Comparison of ENCODE assay signal across 18 cellular contexts in genomic region chr17:8212312-8213180, GRCh38. TPM values are rescaled to one million over a fixed set of nuclear protein-coding genes. Genes with fewer than 3 reads are reported as not detected.
DNase-seq lines count a peak whose midpoint lies in the region; ATAC-seq, FAIRE-seq and TF ChIP-seq lines count a peak whose summit lies in the region.
"Had no signal": no experiment of that assay in that cellular context is flagged by ENCODE, and none has a peak within 500 bp of the region (broad histone marks: within the 10 kb centered on the region; RNA-seq: fewer than 3 reads in every experiment).

No MANE protein-coding gene starts in this region.

- intact Hi-C loops in HepG2 (cut with micrococcal nuclease; ENCODE audit: unreplicated experiment) (no loop called here), left cardiac atrium (cut with DNase I) (no loop called here)

- TF ChIP-seq POLR2A in HepG2 (IDR thresholded peaks at IDR 0.05; ENCODE audit: insufficient read depth in 1 of 2, low read depth in 2 of 2, low read length in 2 of 2): no peak

- CTCF ChIA-PET in HEK293 (lab: Yijun Ruan, JAX): interaction anchor here (0.5 to 2.4 kb wide), 3 partner anchors 8 to 75 kb away, joined by 3 to 10 read pairs (median 10); no protein-coding TSS in a partner anchor
- CTCF ChIA-PET in HepG2 (lab: Yijun Ruan, JAX; ENCODE audit: low intra/inter-chr PET ratio, low total read pairs): no interaction called here

- peak; percentile 98 for FAIRE-seq in HepG2 (lab: Jason Lieb, UNC)

- TF ChIP-seq EP300 in HepG2 (IDR thresholded peaks at IDR 0.05; ENCODE audit: low read depth in 2 of 2, low read length in 2 of 2): peak in 1 of 2 experiments; percentile 59; a peak in 2 of 4 replicates
- TF ChIP-seq EP300 in HepG2 (CRISPR knock-in tag; IDR thresholded peaks at IDR 0.05; ENCODE audit: borderline replicate concordance): no peak; the same call in 1 of the 2 replicates

- POLR2A ChIA-PET in HEK293 (lab: Yijun Ruan, JAX) (interaction anchor here (0.6 to 16.4 kb wide), 3 partner anchors 10 to 22 kb away, joined by 3 to 394 read pairs (median 218); partner anchors contain the start of gene BORCS6), HepG2 (lab: Yijun Ruan, JAX) (interaction anchor here (0.7 to 6.5 kb wide), 12 partner anchors 10 to 83 kb away, joined by 3 to 105 read pairs (median 6); partner anchors contain the start of genes BORCS6, CTC1, RANGRF and SLC25A35)

- no peak overlapping the region for H3K4me3 ChIP-seq in HEK293 (ENCODE audit: low read depth, low read length)
- peak overlapping the region; percentile 71 to 87 (median 75); a peak in 5 of 6 replicates for H3K4me3 ChIP-seq in HepG2 (replicated peaks in 1 of 3; ENCODE audit: insufficient read depth in 1 of 3, low read depth in 2 of 3, low read length in 3 of 3)
- H3K4me3 ChIP-seq: BLaER1 treated with 17β-estradiol and CSF1 and Interleukin-3, amounts not matched to agents 10 nM and 100 nM; body of pancreas; right atrium auricular region had no signal

- DNase-seq in RKO (ENCODE audit: low spot score) (peak; percentile 32), HepG2 (ENCODE audit: low spot score) (peak; percentile 91), left cardiac atrium (no peak)
- DNase-seq: activated CD4-positive, alpha-beta T cell treated with anti-CD3 and anti-CD28 coated beads, Interleukin-2, amount 10 ng/mL, durations not matched to agents 24 days and 14 days; activated naive CD4-positive, alpha-beta T cell treated with anti-CD3 and anti-CD28 coated beads, Interleukin-2, amount 50 U/mL, for 16 hours; body of pancreas; DMS153; glutamatergic neuron; KG1; SIG-M5; stimulated activated CD4-positive, alpha-beta T cell treated with anti-CD3 and anti-CD28 coated beads, Interleukin-1b, Interleukin-23, amount 100 ng/mL, for 48 hours; T1000 had no signal

- peak overlapping the region; percentile 87 for H3K4me2 ChIP-seq in HepG2 (ENCODE audit: low read depth, low read length)

- WGBS in HepG2 (ENCODE audit: low lambda C conversion rate): 5% methylated on average over 14 of the region's 14 CpGs

- no TSS peak for BruUV-seq in HepG2 (replicated peaks; lab: Mats Ljungman, UMichigan)

- TF ChIP-seq CTCF in HEK293 (tag by site-specific recombination; IDR thresholded peaks at IDR 0.05): no peak
- TF ChIP-seq CTCF in HepG2 (CRISPR knock-in tag; IDR thresholded peaks at IDR 0.05): 0 out of 2 replicates have a peak, but pooled peaks have one; percentile 5

- H3K36me3 ChIP-seq in HEK293 (ENCODE audit: control insufficient read depth in 2 of 2, insufficient read depth in 1 of 2, low read length in 2 of 2) (peaks cover 9 to 17% of the 10 kb centered on the region in 2 experiments), HepG2 (replicated peaks in 1 of 2; ENCODE audit: control insufficient read depth in 1 of 2, insufficient read depth in 2 of 2, low read length in 2 of 2) (peaks cover 0 to 4% of the 10 kb centered on the region in 2 experiments; a peak in 1 of 5 replicates)
- H3K36me3 ChIP-seq: right atrium auricular region had no signal

- H3K27ac ChIP-seq in HEK293 (ENCODE audit: extremely low read depth, low read depth, low read length) (no peak overlapping the region), HepG2 (ENCODE audit: extremely low read length, insufficient read depth, low read length) (peak overlapping the region; percentile 91)
- H3K27ac ChIP-seq: BLaER1 treated with 17β-estradiol and CSF1 and Interleukin-3, amounts not matched to agents 10 nM and 100 nM; body of pancreas; epithelial cell of prostate; right atrium auricular region had no signal

- H2AFZ ChIP-seq in HepG2 (ENCODE audit: low read length): peak overlapping the region; percentile 13

- ATAC-seq in HepG2 (peak; percentile 71), HG02852 (IDR thresholded peaks at IDR 0.05; ENCODE audit: unreplicated experiment) (no peak), left cardiac atrium (no peak)
- ATAC-seq: body of pancreas had no signal

- in situ Hi-C loops in HepG2 (cut with HindIII; ENCODE audit: extremely low pct_ligation_motif_present, low pct_unique_long_range_greater_than_20kb): no loop called here

- H3K4me1 ChIP-seq in HEK293 (ENCODE audit: control insufficient read depth, insufficient read depth, low read length) (peaks cover 8% of the 10 kb centered on the region), HepG2 (ENCODE audit: insufficient read depth, low read length) (peaks cover 45% of the 10 kb centered on the region)

- H3K27me3 ChIP-seq in HepG2 (ENCODE audit: control insufficient read depth in 1 of 2, insufficient read depth in 2 of 2, low read length in 2 of 2): no peaks in the 10 kb centered on the region; a peak in 1 of 5 replicates
- H3K27me3 ChIP-seq: BLaER1 treated with 17β-estradiol and CSF1 and Interleukin-3, amounts not matched to agents 10 nM and 100 nM; body of pancreas; right atrium auricular region had no signal

- peaks cover 23% of the 10 kb centered on the region for H3K79me2 ChIP-seq in HepG2 (ENCODE audit: insufficient read depth, low read length)

- TF ChIP-seq RAD21 in HepG2 (CRISPR knock-in tag; IDR thresholded peaks at IDR 0.05): no peak

- no peaks in the 10 kb centered on the region for H4K20me1 ChIP-seq in HepG2 (ENCODE audit: insufficient read depth, low read length)

- H3K9me3 ChIP-seq in HEK293 (ENCODE audit: control insufficient read depth, insufficient read depth, low read depth, low read length): no peaks in the 10 kb centered on the region
- H3K9me3 ChIP-seq in HepG2 (ENCODE audit: low read length): no peaks in the 10 kb centered on the region
- H3K9me3 ChIP-seq: BLaER1 treated with 17β-estradiol and CSF1 and Interleukin-3, amounts not matched to agents 10 nM and 100 nM; body of pancreas; right atrium auricular region had no signal

- H3K9ac ChIP-seq in HepG2 (ENCODE audit: insufficient read depth, low read depth, low read length): peak overlapping the region; percentile 87
- H3K9ac ChIP-seq: BLaER1 treated with 17β-estradiol and CSF1 and Interleukin-3, amounts not matched to agents 10 nM and 100 nM had no signal

RNA-seq across cellular contexts. Expression of gene AURKB, which starts 2.2 kb away (rescaled TPM):
- total RNA-seq in HepG2 (2016; rRNA removed; fragmentation: Illumina TruSeq; extraction: Trizol) (67.7 and 75.3 TPM in 2 replicates), left cardiac atrium (1 to 10 TPM; 1.4 to 1.5 TPM)
- 35.3 and 36.5 TPM in 2 replicates for total RNA-seq in HepG2 (2016; cell fraction: cytosol; rRNA removed; fragmentation: Illumina TruSeq; extraction: Trizol; ENCODE audit: low read depth)
- total RNA-seq in HepG2 (2016; cell fraction: insoluble cytoplasmic fraction; rRNA removed; fragmentation: Illumina TruSeq; extraction: Trizol): 56.7 and 73.3 TPM in 2 replicates
- 32.1 and 37.8 TPM in 2 replicates for total RNA-seq in HepG2 (2016; cell fraction: membrane; rRNA removed; fragmentation: Illumina TruSeq; extraction: Trizol)
- total RNA-seq in HepG2 (2016; cell fraction: nucleus; rRNA removed; fragmentation: Illumina TruSeq; extraction: Trizol): 41.9 and 49.2 TPM in 2 replicates
- polyA plus RNA-seq in HepG2 (2011; rRNA removed): 21.8 and 29.5 TPM in 2 replicates
- polyA plus RNA-seq in HepG2 (2011; cell fraction: cytosol; rRNA removed): 13.9 and 23.3 TPM in 2 replicates
- 85.7 and 130 TPM in 2 replicates for polyA plus RNA-seq in HepG2 (2011; cell fraction: nucleus; rRNA removed)
- polyA plus RNA-seq in HepG2 (2012): 28.3 and 50.5 TPM in 2 replicates
- polyA plus RNA-seq in HepG2 (2016; cell fraction: cytosol; fragmentation: Illumina TruSeq; extraction: Trizol; ENCODE audit: low read depth): 34.3 and 37.3 TPM in 2 replicates
- 64.2 and 89.6 TPM in 2 replicates for polyA plus RNA-seq in HepG2 (2016; cell fraction: insoluble cytoplasmic fraction; fragmentation: Illumina TruSeq; extraction: Trizol; ENCODE audit: low read depth)
- polyA plus RNA-seq in HepG2 (2016; cell fraction: membrane; fragmentation: Illumina TruSeq; extraction: Trizol; ENCODE audit: low read depth): 33.8 and 35.0 TPM in 2 replicates
- 113 and 123 TPM in 2 replicates for polyA plus RNA-seq in HepG2 (2016; cell fraction: nucleus; fragmentation: Illumina TruSeq; extraction: Trizol; ENCODE audit: insufficient read depth, low read depth)
- 58.9 and 154 TPM in 2 replicates for polyA minus RNA-seq in HepG2 (2011; rRNA and poly(A)+ RNA removed; ENCODE audit: low replicate concordance)
- 9.3 and 12.4 TPM in 2 replicates for polyA minus RNA-seq in HepG2 (2011; cell fraction: cytosol; rRNA and poly(A)+ RNA removed)
- polyA minus RNA-seq in HepG2 (2011; cell fraction: nucleus; rRNA and poly(A)+ RNA removed): 39.9 and 62.1 TPM in 2 replicates
- total RNA-seq: body of pancreas, mesenteric fat pad had no signal

RNA-seq across cellular contexts. Expression of gene BORCS6, which starts 22.6 kb away (rescaled TPM):
- total RNA-seq in HepG2 (2016; rRNA removed; fragmentation: Illumina TruSeq; extraction: Trizol): 5.1 and 5.3 TPM in 2 replicates
- total RNA-seq in HepG2 (2016; cell fraction: cytosol; rRNA removed; fragmentation: Illumina TruSeq; extraction: Trizol; ENCODE audit: low read depth): 1.3 and 1.4 TPM in 2 replicates
- 4.3 and 5.3 TPM in 2 replicates for total RNA-seq in HepG2 (2016; cell fraction: insoluble cytoplasmic fraction; rRNA removed; fragmentation: Illumina TruSeq; extraction: Trizol)
- total RNA-seq in HepG2 (2016; cell fraction: membrane; rRNA removed; fragmentation: Illumina TruSeq; extraction: Trizol): 3.0 and 3.2 TPM in 2 replicates
- total RNA-seq in HepG2 (2016; cell fraction: nucleus; rRNA removed; fragmentation: Illumina TruSeq; extraction: Trizol): 2.1 and 2.4 TPM in 2 replicates
- polyA plus RNA-seq in HepG2 (2011; rRNA removed): 2.0 and 3.2 TPM in 2 replicates
- polyA plus RNA-seq in HepG2 (2011; cell fraction: cytosol; rRNA removed): 3.3 and 3.8 TPM in 2 replicates
- 1.8 and 2.1 TPM in 2 replicates for polyA plus RNA-seq in HepG2 (2011; cell fraction: nucleus; rRNA removed)
- polyA plus RNA-seq in HepG2 (2012): 2.9 and 3.6 TPM in 2 replicates
- 1.1 TPM in 2 replicates for polyA plus RNA-seq in HepG2 (2016; cell fraction: cytosol; fragmentation: Illumina TruSeq; extraction: Trizol; ENCODE audit: low read depth)
- 4.1 and 5.6 TPM in 2 replicates for polyA plus RNA-seq in HepG2 (2016; cell fraction: insoluble cytoplasmic fraction; fragmentation: Illumina TruSeq; extraction: Trizol; ENCODE audit: low read depth)
- 1.5 and 1.8 TPM in 2 replicates for polyA plus RNA-seq in HepG2 (2016; cell fraction: membrane; fragmentation: Illumina TruSeq; extraction: Trizol; ENCODE audit: low read depth)
- polyA plus RNA-seq in HepG2 (2016; cell fraction: nucleus; fragmentation: Illumina TruSeq; extraction: Trizol; ENCODE audit: insufficient read depth, low read depth): 2.6 and 2.8 TPM in 2 replicates
- polyA minus RNA-seq in HepG2 (2011; rRNA and poly(A)+ RNA removed; ENCODE audit: low replicate concordance): 6.1 and 8.3 TPM in 2 replicates
- polyA minus RNA-seq in HepG2 (2011; cell fraction: cytosol; rRNA and poly(A)+ RNA removed): 2.1 and 3.3 TPM in 2 replicates
- 1.2 and 1.9 TPM in 2 replicates for polyA minus RNA-seq in HepG2 (2011; cell fraction: nucleus; rRNA and poly(A)+ RNA removed)
- total RNA-seq in left cardiac atrium: 1 to 10 TPM; 5.8 to 8.9 TPM

RNA-seq across cellular contexts. Expression of gene CTC1, which starts 35.3 kb away (rescaled TPM):
- total RNA-seq in HepG2 (2016; rRNA removed; fragmentation: Illumina TruSeq; extraction: Trizol) (5.4 and 7.2 TPM in 2 replicates), left cardiac atrium (10 to 100 TPM; 16.0 to 16.6 TPM)
- 1.7 and 2.9 TPM in 2 replicates for total RNA-seq in HepG2 (2016; cell fraction: cytosol; rRNA removed; fragmentation: Illumina TruSeq; extraction: Trizol; ENCODE audit: low read depth)
- 4.3 and 7.4 TPM in 2 replicates for total RNA-seq in HepG2 (2016; cell fraction: insoluble cytoplasmic fraction; rRNA removed; fragmentation: Illumina TruSeq; extraction: Trizol)
- 1.3 and 3.2 TPM in 2 replicates for total RNA-seq in HepG2 (2016; cell fraction: membrane; rRNA removed; fragmentation: Illumina TruSeq; extraction: Trizol)
- 12.4 and 13.3 TPM in 2 replicates for total RNA-seq in HepG2 (2016; cell fraction: nucleus; rRNA removed; fragmentation: Illumina TruSeq; extraction: Trizol)
- 18.9 and 22.0 TPM in 2 replicates for polyA plus RNA-seq in HepG2 (2011; rRNA removed)
- polyA plus RNA-seq in HepG2 (2011; cell fraction: cytosol; rRNA removed): 4.5 and 5.5 TPM in 2 replicates
- polyA plus RNA-seq in HepG2 (2011; cell fraction: nucleus; rRNA removed): 144 and 158 TPM in 2 replicates
- polyA plus RNA-seq in HepG2 (2012): 18.5 and 21.5 TPM in 2 replicates
- 0.61 and 0.67 TPM in 2 replicates for polyA plus RNA-seq in HepG2 (2016; cell fraction: cytosol; fragmentation: Illumina TruSeq; extraction: Trizol; ENCODE audit: low read depth)
- polyA plus RNA-seq in HepG2 (2016; cell fraction: insoluble cytoplasmic fraction; fragmentation: Illumina TruSeq; extraction: Trizol; ENCODE audit: low read depth): 5.3 and 5.5 TPM in 2 replicates
- 0.97 and 1.4 TPM in 2 replicates for polyA plus RNA-seq in HepG2 (2016; cell fraction: membrane; fragmentation: Illumina TruSeq; extraction: Trizol; ENCODE audit: low read depth)
- 46.8 and 52.7 TPM in 2 replicates for polyA plus RNA-seq in HepG2 (2016; cell fraction: nucleus; fragmentation: Illumina TruSeq; extraction: Trizol; ENCODE audit: insufficient read depth, low read depth)
- polyA minus RNA-seq in HepG2 (2011; rRNA and poly(A)+ RNA removed; ENCODE audit: low replicate concordance): 24.4 and 39.3 TPM in 2 replicates
- polyA minus RNA-seq in HepG2 (2011; cell fraction: cytosol; rRNA and poly(A)+ RNA removed): 4.7 and 6.2 TPM in 2 replicates
- 57.3 and 73.7 TPM in 2 replicates for polyA minus RNA-seq in HepG2 (2011; cell fraction: nucleus; rRNA and poly(A)+ RNA removed)

RNA-seq across cellular contexts. Expression of gene TMEM107, which starts 36.4 kb away (rescaled TPM):
- total RNA-seq in HepG2 (2016; rRNA removed; fragmentation: Illumina TruSeq; extraction: Trizol) (3.8 and 15.3 TPM in 2 replicates), left cardiac atrium (1 to 10 TPM; 6.8 to 8.0 TPM)
- total RNA-seq in HepG2 (2016; cell fraction: cytosol; rRNA removed; fragmentation: Illumina TruSeq; extraction: Trizol; ENCODE audit: low read depth): 138 and 159 TPM in 2 replicates
- 4.0 and 13.1 TPM in 2 replicates for total RNA-seq in HepG2 (2016; cell fraction: insoluble cytoplasmic fraction; rRNA removed; fragmentation: Illumina TruSeq; extraction: Trizol)
- 25.0 and 29.6 TPM in 2 replicates for total RNA-seq in HepG2 (2016; cell fraction: membrane; rRNA removed; fragmentation: Illumina TruSeq; extraction: Trizol)
- 18.7 and 21.8 TPM in 2 replicates for total RNA-seq in HepG2 (2016; cell fraction: nucleus; rRNA removed; fragmentation: Illumina TruSeq; extraction: Trizol)
- polyA plus RNA-seq in HepG2 (2011; rRNA removed): 4.5 and 7.2 TPM in 2 replicates
- polyA plus RNA-seq in HepG2 (2011; cell fraction: cytosol; rRNA removed): 5.0 and 5.5 TPM in 2 replicates
- polyA plus RNA-seq in HepG2 (2011; cell fraction: nucleus; rRNA removed): 3.9 and 4.3 TPM in 2 replicates
- 2.6 and 3.6 TPM in 2 replicates for polyA plus RNA-seq in HepG2 (2012)
- 2.4 and 3.4 TPM in 2 replicates for polyA plus RNA-seq in HepG2 (2016; cell fraction: cytosol; fragmentation: Illumina TruSeq; extraction: Trizol; ENCODE audit: low read depth)
- 3.4 and 3.5 TPM in 2 replicates for polyA plus RNA-seq in HepG2 (2016; cell fraction: insoluble cytoplasmic fraction; fragmentation: Illumina TruSeq; extraction: Trizol; ENCODE audit: low read depth)
- polyA plus RNA-seq in HepG2 (2016; cell fraction: membrane; fragmentation: Illumina TruSeq; extraction: Trizol; ENCODE audit: low read depth): 2.1 and 3.3 TPM in 2 replicates
- 4.5 and 4.6 TPM in 2 replicates for polyA plus RNA-seq in HepG2 (2016; cell fraction: nucleus; fragmentation: Illumina TruSeq; extraction: Trizol; ENCODE audit: insufficient read depth, low read depth)
- polyA minus RNA-seq in HepG2 (2011; rRNA and poly(A)+ RNA removed; ENCODE audit: low replicate concordance): 121 and 165 TPM in 2 replicates
- 34.2 and 36.5 TPM in 2 replicates for polyA minus RNA-seq in HepG2 (2011; cell fraction: cytosol; rRNA and poly(A)+ RNA removed)
- polyA minus RNA-seq in HepG2 (2011; cell fraction: nucleus; rRNA and poly(A)+ RNA removed): 79.1 and 96.4 TPM in 2 replicates

RNA-seq across cellular contexts. Expression of gene PFAS, which starts 36.5 kb away (rescaled TPM):
- total RNA-seq in HepG2 (2016; rRNA removed; fragmentation: Illumina TruSeq; extraction: Trizol) (42.8 and 58.2 TPM in 2 replicates), left cardiac atrium (10 to 100 TPM; 13.5 to 24.1 TPM)
- 3.9 and 4.1 TPM in 2 replicates for total RNA-seq in HepG2 (2016; cell fraction: cytosol; rRNA removed; fragmentation: Illumina TruSeq; extraction: Trizol; ENCODE audit: low read depth)
- 36.4 and 46.8 TPM in 2 replicates for total RNA-seq in HepG2 (2016; cell fraction: insoluble cytoplasmic fraction; rRNA removed; fragmentation: Illumina TruSeq; extraction: Trizol)
- 10.3 and 10.7 TPM in 2 replicates for total RNA-seq in HepG2 (2016; cell fraction: membrane; rRNA removed; fragmentation: Illumina TruSeq; extraction: Trizol)
- 39.8 and 46.9 TPM in 2 replicates for total RNA-seq in HepG2 (2016; cell fraction: nucleus; rRNA removed; fragmentation: Illumina TruSeq; extraction: Trizol)
- polyA plus RNA-seq in HepG2 (2011; rRNA removed): 45.7 and 49.4 TPM in 2 replicates
- 11.1 and 14.3 TPM in 2 replicates for polyA plus RNA-seq in HepG2 (2011; cell fraction: cytosol; rRNA removed)
- 242 and 334 TPM in 2 replicates for polyA plus RNA-seq in HepG2 (2011; cell fraction: nucleus; rRNA removed)
- 27.4 and 34.4 TPM in 2 replicates for polyA plus RNA-seq in HepG2 (2012)
- 1.7 and 1.8 TPM in 2 replicates for polyA plus RNA-seq in HepG2 (2016; cell fraction: cytosol; fragmentation: Illumina TruSeq; extraction: Trizol; ENCODE audit: low read depth)
- 24.1 and 31.4 TPM in 2 replicates for polyA plus RNA-seq in HepG2 (2016; cell fraction: insoluble cytoplasmic fraction; fragmentation: Illumina TruSeq; extraction: Trizol; ENCODE audit: low read depth)
- 4.5 and 5.1 TPM in 2 replicates for polyA plus RNA-seq in HepG2 (2016; cell fraction: membrane; fragmentation: Illumina TruSeq; extraction: Trizol; ENCODE audit: low read depth)
- 118 and 131 TPM in 2 replicates for polyA plus RNA-seq in HepG2 (2016; cell fraction: nucleus; fragmentation: Illumina TruSeq; extraction: Trizol; ENCODE audit: insufficient read depth, low read depth)
- polyA minus RNA-seq in HepG2 (2011; rRNA and poly(A)+ RNA removed; ENCODE audit: low replicate concordance): 158 and 300 TPM in 2 replicates
- polyA minus RNA-seq in HepG2 (2011; cell fraction: cytosol; rRNA and poly(A)+ RNA removed): 20.2 and 30.2 TPM in 2 replicates
- 53.2 and 63.2 TPM in 2 replicates for polyA minus RNA-seq in HepG2 (2011; cell fraction: nucleus; rRNA and poly(A)+ RNA removed)

Comparison
In these comparisons a context has a peak if more than half of its experiments do, and no peak if none do; other contexts are left out.
1. RNA of gene AURKB, which starts 2.2 kb away (total RNA-seq): 32.1 to 75.3 TPM in HepG2; 1.4 to 1.5 TPM in left cardiac atrium; every median in the first group is over 10 times any median in the second.
2. Of the 63 proteins assayed by ChIP-seq in both HepG2 and HEK293: peak only in HepG2: ATF2, CTCF, YY1, ZBTB20, ZBTB26, ZNF121 and 7 more; only in HEK293: ZBTB10 and ZBTB8A; in both: PATZ1 and ZNF580; in neither: 46.